In the genomic region with DNA sequence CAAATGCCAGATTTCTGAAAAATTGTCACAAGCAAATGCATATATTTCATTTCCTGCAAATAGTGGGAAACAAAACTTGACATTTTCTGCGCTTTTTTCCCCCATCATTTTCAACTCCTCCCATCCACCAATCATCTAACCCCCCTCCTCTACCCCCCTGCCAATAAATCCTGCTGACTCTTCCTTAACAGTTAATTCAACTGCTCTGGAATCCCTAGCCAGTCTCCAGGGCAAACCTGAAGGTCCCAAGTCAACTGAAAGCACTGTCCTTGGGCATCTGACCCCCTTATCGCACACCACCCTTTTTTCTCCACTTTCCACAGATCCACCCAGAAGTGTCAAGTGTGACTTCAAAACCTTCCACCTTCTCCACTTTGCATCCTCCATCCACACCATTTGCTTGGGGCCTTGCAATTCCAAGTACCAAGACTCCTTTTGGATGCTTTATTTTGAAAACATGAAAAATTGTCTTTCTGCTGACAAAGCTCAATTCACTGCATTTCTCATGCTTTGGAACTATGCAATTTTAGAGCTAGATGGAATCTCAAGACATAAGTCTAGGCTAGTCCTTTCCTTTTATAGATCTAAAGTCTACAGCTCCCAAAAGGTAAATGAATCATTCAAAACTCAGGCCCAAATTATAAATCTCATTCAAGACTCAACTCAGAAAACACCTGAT, we compare ENCODE assay signal across 21 cellular contexts.
DNase-seq lines count a peak whose midpoint lies in the region; ATAC-seq, FAIRE-seq and TF ChIP-seq lines count a peak whose summit lies in the region.
"Had no signal": no experiment of that assay in that cellular context is flagged by ENCODE, and none has a peak within 500 bp of the region (broad histone marks: within the 10 kb centered on the region; RNA-seq: fewer than 3 reads in every experiment).

No MANE protein-coding gene starts in this region.

- H4K20me1 ChIP-seq in H1 (replicated peaks in 1 of 2; ENCODE audit: control insufficient read depth in 1 of 2, insufficient read depth in 2 of 2, low read length in 2 of 2): peaks cover 0 to 2% of the 10 kb centered on the region in 2 experiments

- H3K23ac ChIP-seq in H1 (ENCODE audit: insufficient read length) (no peak overlapping the region), trophoblast cell (ENCODE audit: low read length) (no peak overlapping the region)

- H3K36me3 ChIP-seq in RWPE2 (ENCODE audit: low read depth) (peaks cover 6% of the 10 kb centered on the region; the same call in 1 of the 2 replicates), H1 (ENCODE audit: control insufficient read depth in 2 of 4, insufficient read depth in 4 of 4, low read length in 3 of 4) (no peaks in the 10 kb centered on the region), trophoblast cell (ENCODE audit: control insufficient read depth in 1 of 2, insufficient read depth in 2 of 2, low read length in 2 of 2) (no peaks in the 10 kb centered on the region)
- H3K36me3 ChIP-seq in CD4-positive, alpha-beta memory T cell (ENCODE audit: insufficient read depth, low read length): no peaks in the 10 kb centered on the region

- peaks cover 2% of the 10 kb centered on the region; the same call in 1 of the 2 replicates for H3K79me1 ChIP-seq in H1 (ENCODE audit: low read depth, low read length)
- H3K79me1 ChIP-seq in trophoblast cell (ENCODE audit: low read length): peaks cover 5% of the 10 kb centered on the region

- no peak overlapping the region; the same call in 1 of the 2 replicates for H4K8ac ChIP-seq in H1 (ENCODE audit: extremely low read depth, insufficient read depth, low read length)
- H4K8ac ChIP-seq in trophoblast cell (ENCODE audit: low read depth, low read length): peak overlapping the region; percentile 65

- DNase-seq in activated naive CD8-positive, alpha-beta T cell treated with anti-CD3 and anti-CD28 coated beads for 36 hours: no peak
- no peak for DNase-seq in RWPE2 (ENCODE audit: low spot score)
- DNase-seq in H1 (ENCODE audit: low read depth in 1 of 2, low spot score in 2 of 2): no peak
- no peak for DNase-seq in trophoblast cell
- DNase-seq in CD4-positive, alpha-beta memory T cell: no peak
- DNase-seq in NK-92 treated with Interleukin-12 subunit alpha and Interleukin-12 subunit beta, amount 100 ng/mL, for 24 hours (lab: John Stamatoyannopoulos, UW): no peak
- DNase-seq: AML-193, GOT3, NCI-H1694 treated with DMSO at 0.1 percent for 48 hours, NCI-H2081 treated with DMSO at 0.1 percent for 48 hours, NCI-H2171 treated with DMSO at 0.1 percent for 48 hours, NCI-H446, OCI-M1 had no signal

- H3K9me3 Mint-ChIP-seq in activated naive CD8-positive, alpha-beta T cell (ENCODE audit: low read depth): no peaks in the 10 kb centered on the region
- H3K9me3 Mint-ChIP-seq in activated naive CD8-positive, alpha-beta T cell treated with anti-CD3 and anti-CD28 coated beads for 36 hours: peaks cover 1% of the 10 kb centered on the region
- H3K9me3 Mint-ChIP-seq in CD4-positive, alpha-beta memory T cell: peaks cover 0 to 4% (median 0%) of the 10 kb centered on the region in 8 donors

- H3K27ac Mint-ChIP-seq in activated naive CD8-positive, alpha-beta T cell: peak overlapping the region; percentile 31
- no peak overlapping the region for H3K27ac Mint-ChIP-seq in activated naive CD8-positive, alpha-beta T cell treated with anti-CD3 and anti-CD28 coated beads for 36 hours
- peak overlapping the region in 1 of 7 donors; percentile 59 for H3K27ac Mint-ChIP-seq in CD4-positive, alpha-beta memory T cell

- TF ChIP-seq RAD21 in H1 (IDR thresholded peaks at IDR 0.05 in 1 of 2, conservative IDR thresholded peaks at IDR 0.05 in 1 of 2; ENCODE audit: low read depth in 2 of 2, low read length in 2 of 2): no peak

- H3K18ac ChIP-seq in H1 (ENCODE audit: extremely low read depth, low read length): no peak overlapping the region
- peak overlapping the region; percentile 86 for H3K18ac ChIP-seq in trophoblast cell (ENCODE audit: low read length)

- no peak overlapping the region for H3K4me3 Mint-ChIP-seq in activated naive CD8-positive, alpha-beta T cell
- H3K4me3 Mint-ChIP-seq in activated naive CD8-positive, alpha-beta T cell treated with anti-CD3 and anti-CD28 coated beads for 36 hours: no peak overlapping the region
- no peak overlapping the region for H3K4me3 Mint-ChIP-seq in CD4-positive, alpha-beta memory T cell

- no peaks in the 10 kb centered on the region for H3K27me3 ChIP-seq in RWPE2 (ENCODE audit: insufficient read depth, poor library complexity, severe bottlenecking)
- H3K27me3 ChIP-seq in H1 (replicated peaks in 1 of 4; ENCODE audit: control insufficient read depth in 3 of 4, extremely low read depth in 1 of 4, insufficient read depth in 3 of 4, low read length in 3 of 4): no peaks in the 10 kb centered on the region
- H3K27me3 ChIP-seq in trophoblast cell (ENCODE audit: insufficient read depth, low read length): no peaks in the 10 kb centered on the region
- no peaks in the 10 kb centered on the region for H3K27me3 ChIP-seq in CD4-positive, alpha-beta memory T cell (ENCODE audit: insufficient read depth, low read length)

- H3K4me1 Mint-ChIP-seq in activated naive CD8-positive, alpha-beta T cell (ENCODE audit: low read depth): peaks cover 4% of the 10 kb centered on the region
- H3K4me1 Mint-ChIP-seq in activated naive CD8-positive, alpha-beta T cell treated with anti-CD3 and anti-CD28 coated beads for 36 hours: no peaks in the 10 kb centered on the region
- H3K4me1 Mint-ChIP-seq in CD4-positive, alpha-beta memory T cell: no peaks in the 10 kb centered on the region

- H2BK120ac ChIP-seq in H1 (replicated peaks; ENCODE audit: low read depth, low read length): no peak overlapping the region
- peak overlapping the region; percentile 22 for H2BK120ac ChIP-seq in trophoblast cell (ENCODE audit: insufficient read depth, low read length, poor library complexity)

- H3K9ac ChIP-seq in H1 (replicated peaks in 1 of 4; ENCODE audit: extremely low read depth in 1 of 4, low read depth in 3 of 4, low read length in 3 of 4) (no peak overlapping the region), trophoblast cell (ENCODE audit: low read length) (no peak overlapping the region)

- TF ChIP-seq CTCF in RWPE2 (IDR thresholded peaks at IDR 0.05; ENCODE audit: poor library complexity, severe bottlenecking): no peak
- no peak for TF ChIP-seq CTCF in H1 (IDR thresholded peaks at IDR 0.05; ENCODE audit: control extremely low read depth in 1 of 3, insufficient read depth in 1 of 3, low read depth in 1 of 3, low read length in 3 of 3)

- peak; percentile 13 for FAIRE-seq in H1 (lab: Jason Lieb, UNC)
- FAIRE-seq: GM12892, RCC 7860 had no signal

- H3K27me3 Mint-ChIP-seq in activated naive CD8-positive, alpha-beta T cell: peaks cover 2% of the 10 kb centered on the region
- H3K27me3 Mint-ChIP-seq in activated naive CD8-positive, alpha-beta T cell treated with anti-CD3 and anti-CD28 coated beads for 36 hours: no peaks in the 10 kb centered on the region
- H3K27me3 Mint-ChIP-seq in CD4-positive, alpha-beta memory T cell: peaks cover 1 to 2% of the 10 kb centered on the region in 2 donors

- no peak for TF ChIP-seq EP300 in H1 (IDR thresholded peaks at IDR 0.05; ENCODE audit: borderline replicate concordance in 1 of 2, low read depth in 2 of 2, low read length in 2 of 2)

- H3K4ac ChIP-seq in H1 (replicated peaks; ENCODE audit: insufficient read length, low read depth, low read length): no peak overlapping the region
- peak overlapping the region; percentile 46 for H3K4ac ChIP-seq in trophoblast cell (ENCODE audit: low read depth, low read length)

- H2BK12ac ChIP-seq in H1 (ENCODE audit: low read depth, low read length) (no peak overlapping the region), trophoblast cell (ENCODE audit: low read length) (no peak overlapping the region)

- no peak overlapping the region for H3K56ac ChIP-seq in H1 (replicated peaks; ENCODE audit: insufficient read length, low read depth, low read length)

- no peaks in the 10 kb centered on the region for H3K9me3 ChIP-seq in RWPE2 (ENCODE audit: severe bottlenecking)
- no peaks in the 10 kb centered on the region for H3K9me3 ChIP-seq in H1 (ENCODE audit: insufficient read depth in 2 of 2, low read depth in 1 of 2, low read length in 1 of 2)
- peaks cover 1% of the 10 kb centered on the region for H3K9me3 ChIP-seq in trophoblast cell (ENCODE audit: insufficient read depth, low read depth, low read length)
- no peaks in the 10 kb centered on the region for H3K9me3 ChIP-seq in CD4-positive, alpha-beta memory T cell (ENCODE audit: control insufficient read depth in 1 of 2, low read length in 2 of 2)

- no peak for TF ChIP-seq POLR2A in H1 (IDR thresholded peaks at IDR 0.05; ENCODE audit: control extremely low read depth in 1 of 2, low read depth in 2 of 2, low read length in 2 of 2)

- ATAC-seq in RWPE2 (ENCODE audit: low read depth) (0 out of 3 replicates have a peak, but pooled peaks have one; percentile 37), HG03097 (IDR thresholded peaks at IDR 0.05; ENCODE audit: low FRiP score, unreplicated experiment) (no peak)
- ATAC-seq: Right ventricle myocardium inferior had no signal

- no peaks in the 10 kb centered on the region; the same call in 1 of the 2 replicates for H3K23me2 ChIP-seq in H1 (ENCODE audit: low read depth, low read length)

- H3K36me3 Mint-ChIP-seq in activated naive CD8-positive, alpha-beta T cell: peaks cover 2% of the 10 kb centered on the region
- H3K36me3 Mint-ChIP-seq in activated naive CD8-positive, alpha-beta T cell treated with anti-CD3 and anti-CD28 coated beads for 36 hours: peaks cover 1% of the 10 kb centered on the region
- H3K36me3 Mint-ChIP-seq in CD4-positive, alpha-beta memory T cell: no peaks in the 10 kb centered on the region

- POLR2A ChIA-PET in H1 (lab: Charles Lee; ENCODE audit: partially characterized antibody): interaction anchor here (0.7 kb wide), 1 partner anchor 318 kb away, joined by 4 read pairs; no protein-coding TSS in a partner anchor
- POLR2A ChIA-PET in CD4-positive, alpha-beta memory T cell (lab: Charles Lee; ENCODE audit: partially characterized antibody): no interaction called here

- H3K79me2 ChIP-seq in H1 (ENCODE audit: control insufficient read depth in 1 of 2, insufficient read depth in 2 of 2, low read length in 2 of 2) (peaks cover 4 to 91% of the 10 kb centered on the region in 2 experiments; a peak in 3 of 4 replicates), trophoblast cell (ENCODE audit: control insufficient read depth, insufficient read depth, low read length, poor library complexity) (peaks cover 2% of the 10 kb centered on the region)

- H3K14ac ChIP-seq in H1 (ENCODE audit: insufficient read length) (no peak overlapping the region), trophoblast cell (ENCODE audit: low read length) (no peak overlapping the region)

- peak overlapping the region in 1 of 2 experiments; percentile 15; a peak in 1 of 4 replicates for H3K4me2 ChIP-seq in H1 (ENCODE audit: insufficient read depth in 1 of 2, low read depth in 2 of 2, low read length in 2 of 2)
- H3K4me2 ChIP-seq in trophoblast cell (ENCODE audit: low read length): no peak overlapping the region

- H2AK5ac ChIP-seq in H1 (ENCODE audit: low read depth, low read length): no peak overlapping the region
- peak overlapping the region; percentile 69 for H2AK5ac ChIP-seq in trophoblast cell (ENCODE audit: low read length)

- no peak overlapping the region for H4K12ac ChIP-seq in trophoblast cell (ENCODE audit: low read depth, low read length)

- H2BK20ac ChIP-seq in H1 (ENCODE audit: low read length): 0 out of 2 replicates have a peak overlapping the region, but pooled peaks have one; percentile 13

- H3K4me1 ChIP-seq in RWPE2 (ENCODE audit: insufficient read depth, poor library complexity, severe bottlenecking) (peaks cover 10% of the 10 kb centered on the region), H1 (replicated peaks in 1 of 4; ENCODE audit: control insufficient read depth in 3 of 4, insufficient read depth in 4 of 4, low read length in 3 of 4) (peaks cover 0 to 15% (median 3%) of the 10 kb centered on the region in 4 experiments; a peak in 5 of 7 replicates), trophoblast cell (ENCODE audit: control insufficient read depth in 1 of 2, insufficient read depth in 2 of 2, low read length in 2 of 2) (peaks cover 4 to 11% of the 10 kb centered on the region in 2 experiments)
- no peaks in the 10 kb centered on the region for H3K4me1 ChIP-seq in CD4-positive, alpha-beta memory T cell (ENCODE audit: insufficient read depth, low read length)

- H3K27ac ChIP-seq in RWPE2 (ENCODE audit: poor library complexity, severe bottlenecking) (no peak overlapping the region), H1 (ENCODE audit: low read depth, low read length) (no peak overlapping the region), trophoblast cell (ENCODE audit: low read depth, low read length) (no peak overlapping the region)
- H3K27ac ChIP-seq in CD4-positive, alpha-beta memory T cell (ENCODE audit: low read depth, low read length): no peak overlapping the region
- H3K27ac ChIP-seq: 22Rv1, C4-2B, HL-60 had no signal

- CTCF ChIA-PET in H1 (lab: Charles Lee; ENCODE audit: partially characterized antibody): interaction anchor here (0.7 to 2.9 kb wide), 3 partner anchors 10 to 183 kb away, joined by 3 to 15 read pairs (median 3); no protein-coding TSS in a partner anchor
- CTCF ChIA-PET in CD4-positive, alpha-beta memory T cell (lab: Charles Lee; ENCODE audit: partially characterized antibody): no interaction called here

- H2BK15ac ChIP-seq in H1 (ENCODE audit: low read length): no peak overlapping the region

- H4K91ac ChIP-seq in H1 (replicated peaks; ENCODE audit: insufficient read length, low read length) (no peak overlapping the region), trophoblast cell (ENCODE audit: low read depth, low read length) (no peak overlapping the region)

- no peak overlapping the region for H4K5ac ChIP-seq in H1 (ENCODE audit: insufficient read length, low read depth, low read length)

- no peak overlapping the region for H2BK5ac ChIP-seq in H1 (ENCODE audit: low read depth, low read length)
- H2BK5ac ChIP-seq in trophoblast cell (ENCODE audit: low read depth, low read length, poor library complexity): no peak overlapping the region

- H3K4me3 ChIP-seq in RWPE2 (ENCODE audit: severe bottlenecking) (no peak overlapping the region), H1 (ENCODE audit: extremely low read depth in 1 of 4, insufficient read depth in 2 of 4, low read depth in 3 of 4, low read length in 4 of 4) (no peak overlapping the region), trophoblast cell (ENCODE audit: low read depth, low read length) (no peak overlapping the region)
- H3K4me3 ChIP-seq in CD4-positive, alpha-beta memory T cell (ENCODE audit: low read length in 2 of 2): no peak overlapping the region

- WGBS in H1 (ENCODE audit: extremely low coverage in 1 of 2, insufficient coverage in 1 of 2, insufficient read length in 1 of 2, insufficient replicate concordance in 2 of 2, low coverage in 1 of 2, low lambda C conversion rate in 2 of 2, missing lambda C conversion rate in 1 of 2), 2 experiments: 90 to 100% methylated on average over 1 to 2 of the region's 2 CpGs
- 100% methylated on average over 1 of the region's 2 CpGs for WGBS in trophoblast cell (ENCODE audit: extremely low coverage, insufficient coverage, insufficient read length)

- H2AFZ ChIP-seq in H1 (ENCODE audit: low read length) (no peak overlapping the region), trophoblast cell (ENCODE audit: insufficient read depth, low read length, poor library complexity) (no peak overlapping the region)

- intact Hi-C loops in CD4-positive, alpha-beta memory T cell (cut with micrococcal nuclease): no loop called here
